8 cellular contexts compared by ENCODE assay signal in genomic region chr19:2239771-2240770, GRCh38. TPM values are rescaled to one million over a fixed set of nuclear protein-coding genes. Genes with fewer than 3 reads are reported as not detected.
DNase-seq lines count a peak whose midpoint lies in the region; ATAC-seq and TF ChIP-seq lines count a peak whose summit lies in the region.

No MANE protein-coding gene starts in this region.

- H3K4me3 Mint-ChIP-seq in activated T-helper 1 cell treated with anti-CD3 and anti-CD28 coated beads, Interleukin-12 subunit alpha, Interleukin-12 subunit beta, Interleukin-2, Interleukin-4 antibody, amounts not matched to agents 30 ng/mL and 10 ng/mL and 1 ng/mL, durations not matched to agents 14 hours and 24 hours and 36 hours, result peak overlapping the region; percentile 96
- peak overlapping the region; percentile 86 for H3K4me3 Mint-ChIP-seq in stimulated activated memory B cell treated with anti-CD40 and anti-IgM and Interleukin-4, amounts not matched to agents 10 μg/mL and 1 μg/mL and 100 μg/mL, for 72 hours

- H3K4me1 Mint-ChIP-seq in activated T-helper 1 cell treated with anti-CD3 and anti-CD28 coated beads, Interleukin-12 subunit alpha, Interleukin-12 subunit beta, Interleukin-2, Interleukin-4 antibody, amounts not matched to agents 30 ng/mL and 10 ng/mL and 1 ng/mL, durations not matched to agents 14 hours and 24 hours and 36 hours (ENCODE audit: low read depth), result peaks cover 52% of the 10 kb centered on the region
- peaks cover 65% of the 10 kb centered on the region for H3K4me1 Mint-ChIP-seq in stimulated activated memory B cell treated with anti-CD40 and anti-IgM and Interleukin-4, amounts not matched to agents 10 μg/mL and 1 μg/mL and 100 μg/mL, for 72 hours

- no peaks in the 10 kb centered on the region for H3K9me3 Mint-ChIP-seq in activated T-helper 1 cell treated with anti-CD3 and anti-CD28 coated beads, Interleukin-12 subunit alpha, Interleukin-12 subunit beta, Interleukin-2, Interleukin-4 antibody, amounts not matched to agents 30 ng/mL and 10 ng/mL and 1 ng/mL, durations not matched to agents 14 hours and 24 hours and 36 hours
- no peaks in the 10 kb centered on the region for H3K9me3 Mint-ChIP-seq in stimulated activated memory B cell treated with anti-CD40 and anti-IgM and Interleukin-4, amounts not matched to agents 10 μg/mL and 1 μg/mL and 100 μg/mL, for 72 hours

- no peaks in the 10 kb centered on the region for H3K9me2 ChIP-seq in hepatocyte (replicated peaks; ENCODE audit: insufficient read depth)

- ATAC-seq in stimulated activated memory B cell treated with anti-CD40 and anti-IgM and Interleukin-4, amounts not matched to agents 10 μg/mL and 1 μg/mL and 100 μg/mL, for 72 hours, result no peak
- no peak for ATAC-seq in GM18858 (IDR thresholded peaks at IDR 0.05; ENCODE audit: unreplicated experiment)

- no peaks in the 10 kb centered on the region for H3K27me3 ChIP-seq in hepatocyte

- WGBS in hepatocyte (ENCODE audit: low lambda C conversion rate, missing lambda C conversion rate), result 49% methylated on average over 34 of the region's 34 CpGs
- 55 to 56% methylated on average over 33 to 34 of the region's 34 CpGs for WGBS in lower leg skin, 2 donors

- peak overlapping the region; percentile 41 for H3K4me3 ChIP-seq in hepatocyte
- no peak overlapping the region for H3K4me3 ChIP-seq in lower leg skin (ENCODE audit: low read depth, poor library complexity, severe bottlenecking)

- peaks cover 89% of the 10 kb centered on the region for H3K79me2 ChIP-seq in hepatocyte

- TF ChIP-seq CTCF in hepatocyte (IDR thresholded peaks at IDR 0.05; ENCODE audit: poor library complexity), result no peak
- TF ChIP-seq CTCF in lower leg skin (IDR thresholded peaks at IDR 0.05), result no peak

- peak in 5 of 6 experiments; percentile 17 to 53 (median 41) for DNase-seq in stimulated activated naive CD4-positive, alpha-beta T cell (lab: John Stamatoyannopoulos, UW)
- no peak for DNase-seq in stimulated activated naive CD4-positive, alpha-beta T cell treated with Interleukin-2 at 50 U/mL for 16 hours (lab: John Stamatoyannopoulos, UW)
- DNase-seq in activated T-helper 1 cell treated with anti-CD3 and anti-CD28 coated beads, Interleukin-12 subunit alpha, Interleukin-12 subunit beta, Interleukin-2, Interleukin-4 antibody, amounts not matched to agents 30 ng/mL and 10 ng/mL and 1 ng/mL, durations not matched to agents 14 hours and 24 hours and 36 hours (ENCODE audit: low spot score), result no peak
- DNase-seq in hepatocyte (ENCODE audit: low spot score), result no peak
- no peak for DNase-seq in lower leg skin (ENCODE audit: low spot score in 2 of 2)
- DNase-seq in NCI-H2029 treated with DMSO at 0.1 percent for 48 hours (lab: John Stamatoyannopoulos, UW), result no peak

- TF ChIP-seq POLR2A in lower leg skin (IDR thresholded peaks at IDR 0.05), result no peak

- H3K27ac ChIP-seq in hepatocyte, result peak overlapping the region; percentile 97

- no peaks in the 10 kb centered on the region for H3K9me3 ChIP-seq in hepatocyte (ENCODE audit: low read depth)

- peak overlapping the region; percentile 86 for H3K27ac Mint-ChIP-seq in activated T-helper 1 cell treated with anti-CD3 and anti-CD28 coated beads, Interleukin-12 subunit alpha, Interleukin-12 subunit beta, Interleukin-2, Interleukin-4 antibody, amounts not matched to agents 30 ng/mL and 10 ng/mL and 1 ng/mL, durations not matched to agents 14 hours and 24 hours and 36 hours
- H3K27ac Mint-ChIP-seq in stimulated activated memory B cell treated with anti-CD40 and anti-IgM and Interleukin-4, amounts not matched to agents 10 μg/mL and 1 μg/mL and 100 μg/mL, for 72 hours, result peak overlapping the region; percentile 91

- H3K4me2 ChIP-seq in hepatocyte, result peak overlapping the region; percentile 84

- H4K20me1 ChIP-seq in hepatocyte (ENCODE audit: insufficient read depth, poor library complexity, severe bottlenecking), result peaks cover 56% of the 10 kb centered on the region

- peaks cover 68% of the 10 kb centered on the region for H3K4me1 ChIP-seq in hepatocyte (ENCODE audit: insufficient read depth)

- intact Hi-C loops in activated T-helper 1 cell treated with anti-CD3 and anti-CD28 coated beads, Interleukin-12 subunit alpha, Interleukin-12 subunit beta, Interleukin-2, Interleukin-4 antibody, amounts not matched to agents 30 ng/mL and 10 ng/mL and 1 ng/mL, durations not matched to agents 14 hours and 24 hours and 36 hours (cut with micrococcal nuclease), result no loop called here
- intact Hi-C loops in lower leg skin (cut with DNase I; ENCODE audit: low total_unique reads), result loop anchor here (5.0 kb wide), 1 partner anchor 32 kb away; no protein-coding TSS in a partner anchor

- H3K36me3 ChIP-seq in hepatocyte (replicated peaks; ENCODE audit: insufficient read depth, low read depth), result no peaks in the 10 kb centered on the region

- peaks cover 4% of the 10 kb centered on the region for H3K27me3 Mint-ChIP-seq in activated T-helper 1 cell treated with anti-CD3 and anti-CD28 coated beads, Interleukin-12 subunit alpha, Interleukin-12 subunit beta, Interleukin-2, Interleukin-4 antibody, amounts not matched to agents 30 ng/mL and 10 ng/mL and 1 ng/mL, durations not matched to agents 14 hours and 24 hours and 36 hours (ENCODE audit: insufficient read depth)
- no peaks in the 10 kb centered on the region for H3K27me3 Mint-ChIP-seq in stimulated activated memory B cell treated with anti-CD40 and anti-IgM and Interleukin-4, amounts not matched to agents 10 μg/mL and 1 μg/mL and 100 μg/mL, for 72 hours

- H3K36me3 Mint-ChIP-seq in activated T-helper 1 cell treated with anti-CD3 and anti-CD28 coated beads, Interleukin-12 subunit alpha, Interleukin-12 subunit beta, Interleukin-2, Interleukin-4 antibody, amounts not matched to agents 30 ng/mL and 10 ng/mL and 1 ng/mL, durations not matched to agents 14 hours and 24 hours and 36 hours (ENCODE audit: low read depth), result peaks cover 42% of the 10 kb centered on the region
- H3K36me3 Mint-ChIP-seq in stimulated activated memory B cell treated with anti-CD40 and anti-IgM and Interleukin-4, amounts not matched to agents 10 μg/mL and 1 μg/mL and 100 μg/mL, for 72 hours, result peaks cover 52% of the 10 kb centered on the region

- H2AFZ ChIP-seq in hepatocyte, result no peak overlapping the region

RNA-seq across cellular contexts. Expression of gene SF3A2, which starts 3.4 kb away (rescaled TPM):
- total RNA-seq in activated T-helper 1 cell treated with anti-CD3 and anti-CD28 coated beads, Interleukin-12 subunit alpha, Interleukin-12 subunit beta, Interleukin-2, Interleukin-4 antibody, amounts not matched to agents 30 ng/mL and 10 ng/mL and 1 ng/mL, durations not matched to agents 14 hours and 24 hours and 36 hours, result 153 and 169 TPM in 2 replicates
- 17.9 and 21.2 TPM in 2 replicates for total RNA-seq in hepatocyte
- polyA plus RNA-seq in hepatocyte, result 75.3 and 81.1 TPM in 2 replicates
- 10 to 100 TPM; 35.6 to 85.6 (median 47.8) TPM for total RNA-seq in lower leg skin

RNA-seq across cellular contexts. Expression of gene PLEKHJ1, which starts 3.9 kb away (rescaled TPM):
- 67.5 and 68.2 TPM in 2 replicates for total RNA-seq in activated T-helper 1 cell treated with anti-CD3 and anti-CD28 coated beads, Interleukin-12 subunit alpha, Interleukin-12 subunit beta, Interleukin-2, Interleukin-4 antibody, amounts not matched to agents 30 ng/mL and 10 ng/mL and 1 ng/mL, durations not matched to agents 14 hours and 24 hours and 36 hours
- 142 and 165 TPM in 2 replicates for total RNA-seq in hepatocyte
- 190 and 207 TPM in 2 replicates for polyA plus RNA-seq in hepatocyte
- 10 to 100 TPM; 52.2 to 80.5 (median 70.0) TPM for total RNA-seq in lower leg skin

RNA-seq across cellular contexts. Expression of gene AMH, which starts 9.1 kb away (rescaled TPM):
- total RNA-seq in activated T-helper 1 cell treated with anti-CD3 and anti-CD28 coated beads, Interleukin-12 subunit alpha, Interleukin-12 subunit beta, Interleukin-2, Interleukin-4 antibody, amounts not matched to agents 30 ng/mL and 10 ng/mL and 1 ng/mL, durations not matched to agents 14 hours and 24 hours and 36 hours, result 2.2 and 4.5 TPM in 2 replicates
- total RNA-seq in hepatocyte (3.9 and 8.2 TPM in 2 replicates), lower leg skin (1 to 10 TPM in 3 of 4 donors, under 1 TPM in 1; 0.13 to 1.3 (median 1.2) TPM)
- polyA plus RNA-seq in hepatocyte, result 20.9 and 22.3 TPM in 2 replicates

RNA-seq across cellular contexts. Expression of gene JSRP1, which starts 16.1 kb away (rescaled TPM):
- 0.34 TPM in 1 of 2 replicates, not detected in the other for total RNA-seq in activated T-helper 1 cell treated with anti-CD3 and anti-CD28 coated beads, Interleukin-12 subunit alpha, Interleukin-12 subunit beta, Interleukin-2, Interleukin-4 antibody, amounts not matched to agents 30 ng/mL and 10 ng/mL and 1 ng/mL, durations not matched to agents 14 hours and 24 hours and 36 hours
- total RNA-seq in hepatocyte (0.30 TPM in 1 of 2 replicates, not detected in the other), lower leg skin (not detected)
- 0.91 and 0.93 TPM in 2 replicates for polyA plus RNA-seq in hepatocyte

RNA-seq across cellular contexts. Expression of gene PEAK3, which starts 41.9 kb away (rescaled TPM):
- 0.07 and 0.16 TPM in 2 replicates for total RNA-seq in activated T-helper 1 cell treated with anti-CD3 and anti-CD28 coated beads, Interleukin-12 subunit alpha, Interleukin-12 subunit beta, Interleukin-2, Interleukin-4 antibody, amounts not matched to agents 30 ng/mL and 10 ng/mL and 1 ng/mL, durations not matched to agents 14 hours and 24 hours and 36 hours
- total RNA-seq in hepatocyte, result not detected in 2 replicates
- 0.15 and 0.57 TPM in 2 replicates for polyA plus RNA-seq in hepatocyte
- under 1 TPM; 0.30 to 0.97 (median 0.76) TPM for total RNA-seq in lower leg skin

Comparison
In these comparisons a context has a peak if more than half of its experiments do, and no peak if none do; other contexts are left out.
1. DNase-seq: peak in stimulated activated naive CD4-positive, alpha-beta T cell (5 of 6); none in stimulated activated naive CD4-positive, alpha-beta T cell treated with Interleukin-2 at 50 U/mL for 16 hours (single experiment), activated T-helper 1 cell treated with anti-CD3 and anti-CD28 coated beads, Interleukin-12 subunit alpha, Interleukin-12 subunit beta, Interleukin-2, Interleukin-4 antibody, amounts not matched to agents 30 ng/mL and 10 ng/mL and 1 ng/mL, durations not matched to agents 14 hours and 24 hours and 36 hours (single experiment), hepatocyte (single experiment), lower leg skin (0 of 2) and NCI-H2029 treated with DMSO at 0.1 percent for 48 hours (single experiment).